ENCODE assay signal across 13 cellular contexts in genomic region chr1:28756846-28757245, GRCh38. TPM values are rescaled to one million over a fixed set of nuclear protein-coding genes. Genes with fewer than 3 reads are reported as not detected.
DNase-seq lines count a peak whose midpoint lies in the region; ATAC-seq and TF ChIP-seq lines count a peak whose summit lies in the region.
"Had no signal": no experiment of that assay in that cellular context is flagged by ENCODE, and none has a peak within 500 bp of the region (broad histone marks: within the 10 kb centered on the region; RNA-seq: fewer than 3 reads in every experiment).

No MANE protein-coding gene starts in this region.

- H3K36me3 ChIP-seq in Loucy (ENCODE audit: insufficient read depth, low read length) (peaks cover 62% of the 10 kb centered on the region; the same call in 1 of the 2 replicates), mesenchymal stem cell (ENCODE audit: control insufficient read depth in 1 of 2, insufficient read depth in 2 of 2, low read depth in 1 of 2, low read length in 2 of 2) (peaks cover 21 to 63% of the 10 kb centered on the region in 2 experiments)

- no peak overlapping the region for H2AK5ac ChIP-seq in mesenchymal stem cell (ENCODE audit: low read length, severe bottlenecking)

- no peaks in the 10 kb centered on the region for H3K9me2 ChIP-seq in Loucy (replicated peaks; ENCODE audit: low read depth, low read length)

- H4K20me1 ChIP-seq in Loucy (ENCODE audit: insufficient read depth, low read length, poor library complexity, severe bottlenecking), result peaks cover 100% of the 10 kb centered on the region

- peaks cover 100% of the 10 kb centered on the region for H3K79me2 ChIP-seq in Loucy (ENCODE audit: insufficient read depth, low read length)

- intact Hi-C loops in dorsolateral prefrontal cortex (cut with DNase I), result loop anchor here in 1 of 2 donors (2.0 kb wide), 1 partner anchor 20 kb away; the partner anchor contains the start of gene YTHDF2

- no peaks in the 10 kb centered on the region for H3K79me1 ChIP-seq in mesenchymal stem cell (replicated peaks; ENCODE audit: low read length, poor library complexity, severe bottlenecking)

- DNase-seq in EH (ENCODE audit: low read depth) (peak; percentile 29), dorsolateral prefrontal cortex (peak in 2 of 10 donors; percentile 20 to 24), mesenchymal stem cell (no peak), islet precursor cell (no peak)
- DNase-seq in stimulated activated naive CD4-positive, alpha-beta T cell treated with Interleukin-2 at 50 U/mL for 16 hours (lab: John Stamatoyannopoulos, UW), result no peak
- DNase-seq: activated CD4-positive, alpha-beta memory T cell treated with anti-CD3 and anti-CD28 coated beads, Interleukin-2, amount 10 ng/mL, durations not matched to agents 7 days and 5 days; amniotic stem cell; NCI-H226; SJCRH30; stomach had no signal

- no peak overlapping the region for H2BK15ac ChIP-seq in mesenchymal stem cell (ENCODE audit: low read depth, poor library complexity, severe bottlenecking)

- H2AFZ ChIP-seq in Loucy (ENCODE audit: low read length) (no peak overlapping the region), mesenchymal stem cell (ENCODE audit: low read depth, low read length) (no peak overlapping the region)

- no peak overlapping the region for H2BK5ac ChIP-seq in mesenchymal stem cell (ENCODE audit: low read depth, low read length, poor library complexity, severe bottlenecking)

- H3K4me3 ChIP-seq in Loucy (ENCODE audit: low read length, poor library complexity, severe bottlenecking) (peak overlapping the region; percentile 26), dorsolateral prefrontal cortex (peak overlapping the region in 9 of 59 donors; percentile 2 to 20 (median 8)), mesenchymal stem cell (ENCODE audit: insufficient read depth in 1 of 2, low read depth in 1 of 2, low read length in 2 of 2) (no peak overlapping the region)
- H3K4me3 ChIP-seq: SJCRH30, stomach had no signal

- H3K27me3 ChIP-seq in Loucy (ENCODE audit: insufficient read depth, low read length, poor library complexity, severe bottlenecking) (no peaks in the 10 kb centered on the region), dorsolateral prefrontal cortex (no peaks in the 10 kb centered on the region), mesenchymal stem cell (ENCODE audit: control insufficient read depth in 1 of 2, insufficient read depth in 1 of 2, low read length in 2 of 2) (no peaks in the 10 kb centered on the region)
- H3K27me3 ChIP-seq: SJCRH30, stomach had no signal

- H3K9me3 ChIP-seq in Loucy (ENCODE audit: insufficient read depth, low read depth, low read length) (no peaks in the 10 kb centered on the region), mesenchymal stem cell (ENCODE audit: control insufficient read depth, low read length) (no peaks in the 10 kb centered on the region)
- H3K9me3 ChIP-seq: SJCRH30, stomach had no signal

- ATAC-seq in GM21737 (IDR thresholded peaks at IDR 0.05; ENCODE audit: unreplicated experiment), result no peak

- H3K9ac ChIP-seq in Loucy (ENCODE audit: low read depth, low read length, poor library complexity, severe bottlenecking), result peak overlapping the region; percentile 22
- H3K9ac ChIP-seq in mesenchymal stem cell (ENCODE audit: low read length), result peak overlapping the region; percentile 4

- WGBS in mesenchymal stem cell, result 72% methylated on average over 4 of the region's 5 CpGs

- no peak overlapping the region for H3K14ac ChIP-seq in mesenchymal stem cell (ENCODE audit: low read length in 2 of 2)

- no peak overlapping the region for H4K91ac ChIP-seq in mesenchymal stem cell (ENCODE audit: low read length)

- H3K18ac ChIP-seq in mesenchymal stem cell (ENCODE audit: low read depth in 1 of 2, low read length in 2 of 2), result no peak overlapping the region

- peak overlapping the region; percentile 44 for H3K4me2 ChIP-seq in Loucy (ENCODE audit: low read depth, low read length, poor library complexity, severe bottlenecking)
- H3K4me2 ChIP-seq in mesenchymal stem cell (ENCODE audit: low read length, poor library complexity, severe bottlenecking), result no peak overlapping the region

- H3K27ac ChIP-seq in dorsolateral prefrontal cortex, result peak overlapping the region in 2 of 59 donors; percentile 4 to 15
- H3K27ac ChIP-seq in mesenchymal stem cell (ENCODE audit: low read length, poor library complexity, severe bottlenecking), result no peak overlapping the region
- H3K27ac ChIP-seq: SJCRH30 had no signal

- peaks cover 33% of the 10 kb centered on the region for H3K4me1 ChIP-seq in Loucy (ENCODE audit: insufficient read depth, low read length, poor library complexity, severe bottlenecking)
- peaks cover 5% of the 10 kb centered on the region for H3K4me1 ChIP-seq in mesenchymal stem cell (ENCODE audit: control insufficient read depth, insufficient read depth, low read depth, low read length)
- H3K4me1 ChIP-seq: SJCRH30 had no signal

- TF ChIP-seq CTCF in Loucy (conservative IDR thresholded peaks at IDR 0.05; ENCODE audit: low read length), result peak; percentile 52
- peak in 34 of 56 donors; percentile 13 to 48 (median 29) for TF ChIP-seq CTCF in dorsolateral prefrontal cortex (IDR thresholded peaks at IDR 0.05 in 54 of 56, conservative IDR thresholded peaks at IDR 0.05 in 2 of 56; ENCODE audit: low read depth in 1 of 56, partially characterized antibody in 56 of 56)

- no peak overlapping the region for H4K8ac ChIP-seq in mesenchymal stem cell (ENCODE audit: low read length)

- H2BK120ac ChIP-seq in mesenchymal stem cell (ENCODE audit: low read depth, low read length), result no peak overlapping the region

- no peak overlapping the region for H3K4ac ChIP-seq in mesenchymal stem cell (ENCODE audit: low read depth in 1 of 2, low read length in 2 of 2)

- H3K23ac ChIP-seq in mesenchymal stem cell (ENCODE audit: low read length in 2 of 2), result no peak overlapping the region

- H2BK12ac ChIP-seq in mesenchymal stem cell (ENCODE audit: low read length in 2 of 2), result no peak overlapping the region

- no peaks in the 10 kb centered on the region for H3F3A ChIP-seq in Loucy (ENCODE audit: low read depth)

RNA-seq across cellular contexts. Expression of gene YTHDF2, which starts 20.1 kb away (rescaled TPM):
- 10 to 100 TPM; 23.5 to 67.2 (median 47.9) TPM for total RNA-seq in dorsolateral prefrontal cortex
- 51.0 TPM for polyA plus RNA-seq in mesenchymal stem cell (2013, experiment 1 of 2)
- 52.9 TPM for polyA plus RNA-seq in mesenchymal stem cell (2013, experiment 2 of 2)

RNA-seq across cellular contexts. Expression of gene OPRD1, which starts 55.1 kb away (rescaled TPM):
- 10 to 100 TPM in 113 of 120 experiments, 1 to 10 TPM in 7; 4.5 to 30.2 (median 17.0) TPM for total RNA-seq in dorsolateral prefrontal cortex
- not detected for polyA plus RNA-seq in mesenchymal stem cell (2013, experiment 1 of 2)
- polyA plus RNA-seq in mesenchymal stem cell (2013, experiment 2 of 2), result not detected
- total RNA-seq: activated CD4-positive, alpha-beta memory T cell treated with anti-CD3 and anti-CD28 coated beads, Interleukin-2, amount 10 ng/mL, durations not matched to agents 7 days and 5 days; myocyte had no signal
